Comparison of ENCODE assay signal across 8 cellular contexts in genomic region chr19:2268861-2269243, GRCh38. TPM values are rescaled to one million over a fixed set of nuclear protein-coding genes. Genes with fewer than 3 reads are reported as not detected.
DNase-seq lines count a peak whose midpoint lies in the region; ATAC-seq and TF ChIP-seq lines count a peak whose summit lies in the region.

No MANE protein-coding gene starts in this region.

- H3K27ac Mint-ChIP-seq in Calu3 (ENCODE audit: unreplicated experiment) = peak overlapping the region; percentile 79

- no peaks in the 10 kb centered on the region for H3K27me3 Mint-ChIP-seq in Calu3 (ENCODE audit: unreplicated experiment)

- H3K4me3 ChIP-seq in SJCRH30 (peak overlapping the region; percentile 100), esophagus muscularis mucosa (peak overlapping the region; percentile 82 to 100 (median 98)), parathyroid adenoma (ENCODE audit: low read depth, low read length) (peak overlapping the region; percentile 81)

- CTCF ChIA-PET in Calu3 (lab: Charles Lee) = no interaction called here

- H2AFZ ChIP-seq in parathyroid adenoma = peak overlapping the region; percentile 69

- TF ChIP-seq POLR2A in esophagus muscularis mucosa (IDR thresholded peaks at IDR 0.05; ENCODE audit: low read depth) = no peak

- H3K4me2 ChIP-seq in parathyroid adenoma (ENCODE audit: low read length) = peak overlapping the region; percentile 88

- no peaks in the 10 kb centered on the region for H3K9me3 ChIP-seq in SJCRH30 (replicated peaks)
- no peaks in the 10 kb centered on the region for H3K9me3 ChIP-seq in esophagus muscularis mucosa
- H3K9me3 ChIP-seq in parathyroid adenoma (ENCODE audit: control insufficient read depth, low read length) = no peaks in the 10 kb centered on the region

- H3K4me1 ChIP-seq in SJCRH30 = peaks cover 12% of the 10 kb centered on the region; the same call in 1 of the 2 replicates
- peaks cover 36 to 55% (median 49%) of the 10 kb centered on the region in 4 donors for H3K4me1 ChIP-seq in esophagus muscularis mucosa
- peaks cover 13% of the 10 kb centered on the region for H3K4me1 ChIP-seq in parathyroid adenoma

- DNase-seq in Calu3 (no peak), SJCRH30 (no peak), esophagus muscularis mucosa (ENCODE audit: extremely low spot score) (no peak), LoVo (ENCODE audit: low spot score) (no peak), NCI-H1436 (lab: John Stamatoyannopoulos, UW) (no peak), kidney tubule cell (ENCODE audit: low spot score) (no peak)

- peaks cover 29% of the 10 kb centered on the region for H3K36me3 ChIP-seq in SJCRH30
- H3K36me3 ChIP-seq in esophagus muscularis mucosa = peaks cover 15 to 25% (median 21%) of the 10 kb centered on the region in 4 donors
- no peaks in the 10 kb centered on the region for H3K36me3 ChIP-seq in parathyroid adenoma (ENCODE audit: control insufficient read depth, insufficient read depth, low read length)

- TF ChIP-seq CTCF in Calu3 (IDR thresholded peaks at IDR 0.05; ENCODE audit: unreplicated experiment) (no peak), esophagus muscularis mucosa (IDR thresholded peaks at IDR 0.05) (no peak), parathyroid adenoma (IDR thresholded peaks at IDR 0.05) (no peak)

- H3K4me1 Mint-ChIP-seq in Calu3 (ENCODE audit: low read depth, unreplicated experiment) = peaks cover 19% of the 10 kb centered on the region

- H3K4me3 Mint-ChIP-seq in Calu3 (ENCODE audit: low read depth, unreplicated experiment) = peak overlapping the region; percentile 95

- H3K27me3 ChIP-seq in SJCRH30 (no peaks in the 10 kb centered on the region), esophagus muscularis mucosa (no peaks in the 10 kb centered on the region), parathyroid adenoma (ENCODE audit: control insufficient read depth, insufficient read depth, low read length) (no peaks in the 10 kb centered on the region)

- intact Hi-C loops in Calu3 (cut with micrococcal nuclease; ENCODE audit: unreplicated experiment) (no loop called here), esophagus muscularis mucosa (cut with DNase I) (no loop called here)

- H3K27ac ChIP-seq in SJCRH30 = peak overlapping the region; percentile 30; the same call in 1 of the 2 replicates
- peak overlapping the region; percentile 99 to 100 (median 100) for H3K27ac ChIP-seq in esophagus muscularis mucosa (replicated peaks in 1 of 4)
- peak overlapping the region; percentile 98 for H3K27ac ChIP-seq in parathyroid adenoma

- no peak for TF ChIP-seq EP300 in esophagus muscularis mucosa (IDR thresholded peaks at IDR 0.05)

- peaks cover 24% of the 10 kb centered on the region for H3K79me2 ChIP-seq in parathyroid adenoma

- no peak for ATAC-seq in GM21786 (IDR thresholded peaks at IDR 0.05; ENCODE audit: unreplicated experiment)

- 2% methylated on average over 8 of the region's 19 CpGs for WGBS in esophagus muscularis mucosa

- no peaks in the 10 kb centered on the region for H3K9me3 Mint-ChIP-seq in Calu3 (ENCODE audit: low read depth, unreplicated experiment)

- H3K9ac ChIP-seq in parathyroid adenoma = no peak overlapping the region

- H3K36me3 Mint-ChIP-seq in Calu3 (ENCODE audit: insufficient read depth, unreplicated experiment) = peaks cover 66% of the 10 kb centered on the region

- no TSS peak for BruUV-seq in Calu3 (replicated peaks; lab: Mats Ljungman, UMichigan)

RNA-seq across cellular contexts. Expression of gene JSRP1, which starts 12.6 kb away (rescaled TPM):
- total RNA-seq in Calu3 (2022) (0.73 TPM in 1 of 2 replicates, not detected in the other), esophagus muscularis mucosa (not detected)
- 40.1 and 50.2 TPM in 2 replicates for total RNA-seq in SJCRH30 (2014; rRNA removed; shearing (Covaris generic))

RNA-seq across cellular contexts. Expression of gene PEAK3, which starts 13.1 kb away (rescaled TPM):
- total RNA-seq in Calu3 (2022) = not detected in 2 replicates
- 0.06 and 0.10 TPM in 2 replicates for total RNA-seq in SJCRH30 (2014; rRNA removed; shearing (Covaris generic))
- 1 to 10 TPM in 3 of 4 donors, under 1 TPM in 1; 0.78 to 2.3 (median 1.3) TPM for total RNA-seq in esophagus muscularis mucosa

RNA-seq across cellular contexts. Expression of gene AMH, which starts 19.7 kb away (rescaled TPM):
- 3.7 and 5.0 TPM in 2 replicates for total RNA-seq in Calu3 (2022)
- 6.9 and 11.5 TPM in 2 replicates for total RNA-seq in SJCRH30 (2014; rRNA removed; shearing (Covaris generic))
- 1 to 10 TPM in 3 of 4 donors, under 1 TPM in 1; 0.50 to 3.7 (median 1.3) TPM for total RNA-seq in esophagus muscularis mucosa

RNA-seq across cellular contexts. Expression of gene SF3A2, which starts 32.2 kb away (rescaled TPM):
- total RNA-seq in Calu3 (2022) (83.0 and 83.6 TPM in 2 replicates), esophagus muscularis mucosa (10 to 100 TPM; 29.5 to 56.9 (median 35.3) TPM)
- 44.5 and 49.1 TPM in 2 replicates for total RNA-seq in SJCRH30 (2014; rRNA removed; shearing (Covaris generic))

RNA-seq across cellular contexts. Expression of gene PLEKHJ1, which starts 32.7 kb away (rescaled TPM):
- 38.7 and 43.5 TPM in 2 replicates for total RNA-seq in Calu3 (2022)
- total RNA-seq in SJCRH30 (2014; rRNA removed; shearing (Covaris generic)) = 51.8 and 52.7 TPM in 2 replicates
- total RNA-seq in esophagus muscularis mucosa = 10 to 100 TPM; 41.9 to 69.8 (median 55.3) TPM

Comparison
In these comparisons a context has a peak if more than half of its experiments do, and no peak if none do; other contexts are left out.
1. H3K27ac ChIP-seq: peak in every context shown above with its lines; median percentile 100 in esophagus muscularis mucosa; 98 in parathyroid adenoma; 30 in SJCRH30.
2. RNA of gene JSRP1, which starts 12.6 kb away (total RNA-seq): 40.1 to 50.2 TPM in SJCRH30; 0.73 TPM in Calu3 and not detected in esophagus muscularis mucosa; every median in the first group is over 10 times any median in the second.
3. Peak in every context shown above with its lines, with median percentiles within 50 percentile points of each other: H3K4me3 ChIP-seq.